ENCODE assay signal across 9 cellular contexts in genomic region chr9:117704597-117704996, GRCh38. TPM values are rescaled to one million over a fixed set of nuclear protein-coding genes. Genes with fewer than 3 reads are reported as not detected.
DNase-seq lines count a peak whose midpoint lies in the region; ATAC-seq and TF ChIP-seq lines count a peak whose summit lies in the region.
"Had no signal": no experiment of that assay in that cellular context is flagged by ENCODE, and none has a peak within 500 bp of the region (broad histone marks: within the 10 kb centered on the region; RNA-seq: fewer than 3 reads in every experiment).

No MANE protein-coding gene starts in this region.

- H2BK15ac ChIP-seq in mesendoderm (replicated peaks; ENCODE audit: low read depth): no peak overlapping the region

- no peak overlapping the region for H3K56ac ChIP-seq in mesendoderm (ENCODE audit: low read length)

- no peak overlapping the region for H3K23ac ChIP-seq in mesendoderm (ENCODE audit: low read length)

- ATAC-seq in GM21529 (IDR thresholded peaks at IDR 0.05; ENCODE audit: unreplicated experiment): peak; percentile 0
- peak; percentile 63 for ATAC-seq in SK-N-SH treated with all-trans-retinoic acid at 6 μM for 48 hours
- no peak for ATAC-seq in GM21367 (IDR thresholded peaks at IDR 0.05; ENCODE audit: unreplicated experiment)
- ATAC-seq: K562 had no signal

- H3K9me2 ChIP-seq in hepatocyte (replicated peaks; ENCODE audit: insufficient read depth): no peaks in the 10 kb centered on the region

- 80% methylated on average over 1 of the region's 1 CpG for WGBS in hepatocyte (ENCODE audit: low lambda C conversion rate, missing lambda C conversion rate)
- 70% methylated on average over 1 of the region's 1 CpG for WGBS in smooth muscle cell (ENCODE audit: low lambda C conversion rate)
- no CpG with 5 or more reads among the region's 1 CpG for WGBS in mesendoderm (ENCODE audit: extremely low coverage, insufficient coverage, low lambda C conversion rate)

- H4K20me1 ChIP-seq in hepatocyte (ENCODE audit: insufficient read depth, poor library complexity, severe bottlenecking) (no peaks in the 10 kb centered on the region), smooth muscle cell (ENCODE audit: low read depth) (no peaks in the 10 kb centered on the region)

- no peak overlapping the region for H3K4ac ChIP-seq in mesendoderm (ENCODE audit: low read depth, low read length)

- H3K18ac ChIP-seq in mesendoderm (ENCODE audit: low read length): no peak overlapping the region

- H3K4me2 ChIP-seq in hepatocyte: no peak overlapping the region
- peak overlapping the region; percentile 87 for H3K4me2 ChIP-seq in smooth muscle cell
- no peak overlapping the region for H3K4me2 ChIP-seq in mesendoderm (ENCODE audit: low read length)

- no peak overlapping the region for H2AFZ ChIP-seq in hepatocyte
- H2AFZ ChIP-seq in smooth muscle cell (ENCODE audit: low read depth): peak overlapping the region; percentile 64

- no peak overlapping the region for H2BK5ac ChIP-seq in mesendoderm (ENCODE audit: low read length)

- H2AK5ac ChIP-seq in mesendoderm (ENCODE audit: low read length): no peak overlapping the region

- peak overlapping the region; percentile 27 for H3K27ac ChIP-seq in hepatocyte
- peak overlapping the region; percentile 95 for H3K27ac ChIP-seq in smooth muscle cell (ENCODE audit: low read depth)
- H3K27ac ChIP-seq in mesendoderm (ENCODE audit: low read depth, low read length): no peak overlapping the region

- H3K9me3 ChIP-seq in hepatocyte (ENCODE audit: low read depth) (no peaks in the 10 kb centered on the region), smooth muscle cell (replicated peaks; ENCODE audit: low read depth) (no peaks in the 10 kb centered on the region)

- H3K36me3 ChIP-seq in hepatocyte (replicated peaks; ENCODE audit: insufficient read depth, low read depth) (no peaks in the 10 kb centered on the region), smooth muscle cell (ENCODE audit: low read depth) (no peaks in the 10 kb centered on the region), mesendoderm (ENCODE audit: control insufficient read depth, insufficient read depth, low read length) (no peaks in the 10 kb centered on the region)

- DNase-seq in hepatocyte (ENCODE audit: low spot score) (no peak), smooth muscle cell (lab: John Stamatoyannopoulos, UW; ENCODE audit: unreplicated experiment) (no peak), globus pallidus (ENCODE audit: low spot score) (no peak), mesendoderm (no peak)
- DNase-seq in activated effector memory CD4-positive, alpha-beta T cell treated with Interleukin-2 at 50 U/mL for 16 hours: no peak

- no peaks in the 10 kb centered on the region for H3K27me3 ChIP-seq in hepatocyte
- no peaks in the 10 kb centered on the region for H3K27me3 ChIP-seq in smooth muscle cell (ENCODE audit: low read depth)
- no peaks in the 10 kb centered on the region for H3K27me3 ChIP-seq in mesendoderm (ENCODE audit: insufficient read depth, low read length, poor library complexity)

- no peak overlapping the region for H4K5ac ChIP-seq in mesendoderm (ENCODE audit: low read length)

- H3K9ac ChIP-seq in smooth muscle cell (ENCODE audit: low read depth): peak overlapping the region; percentile 53
- H3K9ac ChIP-seq in mesendoderm (ENCODE audit: low read length): no peak overlapping the region

- peaks cover 4% of the 10 kb centered on the region for H3K4me1 ChIP-seq in hepatocyte (ENCODE audit: insufficient read depth)
- H3K4me1 ChIP-seq in smooth muscle cell (ENCODE audit: low read depth): peaks cover 17% of the 10 kb centered on the region
- no peaks in the 10 kb centered on the region for H3K4me1 ChIP-seq in mesendoderm (ENCODE audit: control insufficient read depth, low read depth, low read length)

- H3K79me2 ChIP-seq in hepatocyte (no peaks in the 10 kb centered on the region), smooth muscle cell (ENCODE audit: low read depth) (peaks cover 8% of the 10 kb centered on the region), mesendoderm (ENCODE audit: control insufficient read depth, insufficient read depth, low read length) (no peaks in the 10 kb centered on the region)

- H4K8ac ChIP-seq in mesendoderm (ENCODE audit: low read depth, low read length): no peak overlapping the region

- H3K4me3 ChIP-seq in hepatocyte (no peak overlapping the region), smooth muscle cell (peak overlapping the region; percentile 25), mesendoderm (ENCODE audit: low read length) (no peak overlapping the region)
- H3K4me3 ChIP-seq: K562 had no signal

- no peak for TF ChIP-seq CTCF in hepatocyte (IDR thresholded peaks at IDR 0.05; ENCODE audit: poor library complexity)
- no peak for TF ChIP-seq CTCF in smooth muscle cell (IDR thresholded peaks at IDR 0.05; ENCODE audit: borderline replicate concordance, insufficient read depth, poor library complexity, severe bottlenecking)

- no peak overlapping the region for H2BK120ac ChIP-seq in mesendoderm (ENCODE audit: low read depth, low read length)

- peaks cover 29% of the 10 kb centered on the region for H3F3A ChIP-seq in smooth muscle cell (ENCODE audit: low read depth)

- H3K79me1 ChIP-seq in mesendoderm (ENCODE audit: low read length): no peaks in the 10 kb centered on the region

TF ChIP-seq in SK-N-SH treated with all-trans-retinoic acid at 6 μM for 48 hours, 23 proteins besides CTCF, POLR2A, EP300 and RAD21:
- TF ChIP-seq CREB5 (CRISPR knock-in tag; IDR thresholded peaks at IDR 0.05; ENCODE audit: low read depth): no peak

RNA-seq across cellular contexts. Expression of gene TLR4, which starts 0.4 kb away (rescaled TPM):
- total RNA-seq in hepatocyte: 1.7 and 2.4 TPM in 2 replicates
- polyA plus RNA-seq in hepatocyte: 0.33 and 0.90 TPM in 2 replicates
- total RNA-seq in smooth muscle cell: 16.0 and 27.7 TPM in 2 replicates
- 4.2 and 6.9 TPM in 2 replicates for polyA plus RNA-seq in smooth muscle cell
- polyA plus RNA-seq in mesendoderm (2013, experiment 1 of 2): 0.03 TPM
- polyA plus RNA-seq in mesendoderm (2013, experiment 2 of 2): 0.04 TPM
- polyA plus RNA-seq: K562 had no signal
